8 cellular contexts compared by ENCODE assay signal in genomic region chr7:97064972-97065587, GRCh38. TPM values are rescaled to one million over a fixed set of nuclear protein-coding genes. Genes with fewer than 3 reads are reported as not detected.
DNase-seq lines count a peak whose midpoint lies in the region; ATAC-seq and TF ChIP-seq lines count a peak whose summit lies in the region.

No MANE protein-coding gene starts in this region.

- WGBS in hepatocyte (ENCODE audit: low lambda C conversion rate, missing lambda C conversion rate) = 51% methylated on average over 5 of the region's 5 CpGs

- TF ChIP-seq CTCF in astrocyte of the cerebellum (IDR thresholded peaks at IDR 0.05; ENCODE audit: low read depth, low read length, missing control alignments) = peak; percentile 77
- TF ChIP-seq CTCF in hepatocyte (IDR thresholded peaks at IDR 0.05; ENCODE audit: poor library complexity) = peak; percentile 78

- H3K4me1 ChIP-seq in hepatocyte (ENCODE audit: insufficient read depth) = no peaks in the 10 kb centered on the region

- no peaks in the 10 kb centered on the region for H3K9me2 ChIP-seq in hepatocyte (replicated peaks; ENCODE audit: insufficient read depth)

- no peak overlapping the region for H3K27ac ChIP-seq in hepatocyte

- in situ Hi-C loops in Caki2 (cut with HindIII; ENCODE audit: low pct_unique_long_range_greater_than_20kb, low sequenced_read_pairs) (no loop called here), astrocyte of the cerebellum (cut with HindIII; ENCODE audit: low sequenced_read_pairs) (no loop called here)

- no peaks in the 10 kb centered on the region for H3K79me2 ChIP-seq in hepatocyte

- ATAC-seq in GM18907 (IDR thresholded peaks at IDR 0.05; ENCODE audit: unreplicated experiment) (peak; percentile 82), HG03354 (IDR thresholded peaks at IDR 0.05; ENCODE audit: poor library complexity, severe bottlenecking, unreplicated experiment) (peak; percentile 88)

- DNase-seq in Caki2 (ENCODE audit: low read depth) (peak; percentile 28), NCI-H446 (lab: John Stamatoyannopoulos, UW) (peak; percentile 14 to 52), astrocyte of the cerebellum (ENCODE audit: low read depth) (peak; percentile 22), hepatocyte (ENCODE audit: low spot score) (peak; percentile 75), smooth muscle cell of the brain vasculature (ENCODE audit: low read depth, low spot score) (peak; percentile 13)
- no peak for DNase-seq in activated CD8-positive, alpha-beta memory T cell treated with anti-CD3 and anti-CD28 coated beads, Interleukin-2, amount 50 U/mL, for 4 hours

- no peaks in the 10 kb centered on the region for H3K9me3 ChIP-seq in hepatocyte (ENCODE audit: low read depth)

- H3K36me3 ChIP-seq in hepatocyte (replicated peaks; ENCODE audit: insufficient read depth, low read depth) = no peaks in the 10 kb centered on the region

- H4K20me1 ChIP-seq in hepatocyte (ENCODE audit: insufficient read depth, poor library complexity, severe bottlenecking) = no peaks in the 10 kb centered on the region

- H3K4me3 ChIP-seq in astrocyte of the cerebellum (ENCODE audit: low read depth, low read length) = no peak overlapping the region
- H3K4me3 ChIP-seq in hepatocyte = no peak overlapping the region

- no peak overlapping the region for H2AFZ ChIP-seq in hepatocyte

- no peaks in the 10 kb centered on the region for H3K27me3 ChIP-seq in hepatocyte

- H3K4me2 ChIP-seq in hepatocyte = no peak overlapping the region

RNA-seq across cellular contexts. Expression of gene DLX5, which starts 40.4 kb away (rescaled TPM):
- 0.10 TPM in 1 of 2 replicates, not detected in the other for total RNA-seq in Caki2 (2014; rRNA removed; shearing (Covaris generic); ENCODE audit: low replicate concordance)
- 4.0 and 5.0 TPM in 2 replicates for total RNA-seq in hepatocyte
- 19.6 and 22.1 TPM in 2 replicates for polyA plus RNA-seq in hepatocyte

RNA-seq across cellular contexts. Expression of gene SDHAF3, which starts 52.4 kb away (rescaled TPM):
- total RNA-seq in Caki2 (2014; rRNA removed; shearing (Covaris generic); ENCODE audit: low replicate concordance) = 20.5 and 25.8 TPM in 2 replicates
- 17.5 and 22.1 TPM in 2 replicates for total RNA-seq in hepatocyte
- 19.2 and 20.1 TPM in 2 replicates for polyA plus RNA-seq in hepatocyte

RNA-seq across cellular contexts. Expression of gene DLX6, which starts 59.7 kb away (rescaled TPM):
- total RNA-seq in Caki2 (2014; rRNA removed; shearing (Covaris generic); ENCODE audit: low replicate concordance) = 0.54 and 4.3 TPM in 2 replicates
- 1.9 and 2.2 TPM in 2 replicates for total RNA-seq in hepatocyte
- 2.6 and 3.5 TPM in 2 replicates for polyA plus RNA-seq in hepatocyte
